Comparison of ENCODE assay signal across 1 cellular context in genomic region chr5:43604699-43605098, GRCh38.
A peak's percentile ranks its signal among the peaks of the same experiment; 100 is the strongest.
TF ChIP-seq lines count a peak whose summit lies in the region.

No MANE protein-coding gene starts in this region.

TF ChIP-seq in K562, 482 proteins besides CTCF, POLR2A, EP300 and RAD21:
- peak; percentile 45 for TF ChIP-seq BCOR (IDR thresholded peaks at IDR 0.05)
- TF ChIP-seq RBM25 (IDR thresholded peaks at IDR 0.05; ENCODE audit: low read depth, low read length, severe bottlenecking), result peak; percentile 29
- no peak for TF ChIP-seq WHSC1 (IDR thresholded peaks at IDR 0.05; ENCODE audit: low read length)
- TF ChIP-seq ZNF121 (CRISPR knock-in tag; conservative IDR thresholded peaks at IDR 0.05), result peak; percentile 91
- no peak for TF ChIP-seq ZBTB33 (CRISPR knock-in tag; IDR thresholded peaks at IDR 0.05)
TF ChIP-seq in K562: peak in this region for 3.
